In genomic region chr2:44579837-44580230, GRCh38 we compare ENCODE assay signal across 18 cellular contexts.
"Had no signal": no experiment of that assay in that cellular context is flagged by ENCODE, and none has a peak within 500 bp of the region (broad histone marks: within the 10 kb centered on the region; RNA-seq: fewer than 3 reads in every experiment).

No MANE protein-coding gene starts in this region.

- H3K4me3 Mint-ChIP-seq: activated naive CD4-positive, alpha-beta T cell treated with anti-CD3 and anti-CD28 coated beads, Interleukin-2, amount 50 U/mL, for 24 hours; immature natural killer cell; T-helper 2 cell treated with Interferon-gamma antibody and Interleukin-4, amounts not matched to agents 5 μg/mL and 100 μg/mL, for 36 hours had no signal

- ATAC-seq: lower lobe of right lung had no signal

- H3K9me3 Mint-ChIP-seq: activated naive CD4-positive, alpha-beta T cell treated with anti-CD3 and anti-CD28 coated beads, Interleukin-2, amount 50 U/mL, for 24 hours; activated T-helper 17 cell treated with anti-CD3 and anti-CD28 coated beads, Interleukin-2, amount 50 U/mL, for 72 hours; immature natural killer cell; naive B cell; T-helper 2 cell treated with Interferon-gamma antibody and Interleukin-4, amounts not matched to agents 5 μg/mL and 100 μg/mL, for 36 hours had no signal

- H3K27me3 ChIP-seq: dorsolateral prefrontal cortex, esophagus muscularis mucosa, sigmoid colon, tibial nerve, vagina had no signal

- H3K27me3 Mint-ChIP-seq: activated naive CD4-positive, alpha-beta T cell treated with anti-CD3 and anti-CD28 coated beads, Interleukin-2, amount 50 U/mL, for 24 hours; activated T-helper 17 cell treated with anti-CD3 and anti-CD28 coated beads, Interleukin-2, amount 50 U/mL, for 72 hours; naive B cell had no signal

- H3K9me3 ChIP-seq: esophagus muscularis mucosa, lower lobe of right lung, prostate gland, sigmoid colon, tibial nerve, vagina had no signal

- H3K4me3 ChIP-seq: dorsolateral prefrontal cortex, esophagus muscularis mucosa, lower lobe of right lung, prostate gland, sigmoid colon, tibial nerve, vagina had no signal

- DNase-seq: activated CD4-positive, alpha-beta T cell treated with anti-CD3 and anti-CD28 coated beads, Interleukin-2, amount 50 U/mL, for 48 hours; activated CD8-positive, alpha-beta memory T cell treated with anti-CD3 and anti-CD28 coated beads, Interleukin-2, amount 50 U/mL, for 4 hours; dorsolateral prefrontal cortex; immature natural killer cell; left cardiac atrium; lower lobe of right lung; naive B cell; occipital lobe; sigmoid colon; stimulated activated CD4-positive, alpha-beta T cell treated with anti-CD3 and anti-CD28 coated beads, Interleukin-2, amount 100 ng/mL, for 48 hours had no signal

- H3K36me3 ChIP-seq: esophagus muscularis mucosa, lower lobe of right lung, prostate gland, sigmoid colon, tibial nerve, vagina had no signal

- H3K36me3 Mint-ChIP-seq: immature natural killer cell, naive B cell had no signal

- FAIRE-seq: bronchial epithelial cell had no signal

- H3K27ac Mint-ChIP-seq: immature natural killer cell; naive B cell; T-helper 2 cell treated with Interferon-gamma antibody and Interleukin-4, amounts not matched to agents 5 μg/mL and 100 μg/mL, for 36 hours had no signal

- H3K4me1 ChIP-seq: lower lobe of right lung, prostate gland had no signal

- H3K27ac ChIP-seq: dorsolateral prefrontal cortex, esophagus muscularis mucosa, lower lobe of right lung, prostate gland, sigmoid colon, tibial nerve, vagina had no signal
